8 cellular contexts compared by ENCODE assay signal in genomic region chr10:110802551-110803238, GRCh38.
DNase-seq lines count a peak whose midpoint lies in the region; ATAC-seq and TF ChIP-seq lines count a peak whose summit lies in the region.

No MANE protein-coding gene starts in this region.

- H3K9me3 ChIP-seq in Loucy (ENCODE audit: insufficient read depth, low read depth, low read length) = no peaks in the 10 kb centered on the region
- no peaks in the 10 kb centered on the region for H3K9me3 ChIP-seq in liver (ENCODE audit: control insufficient read depth in 4 of 4, low read length in 3 of 4)
- no peaks in the 10 kb centered on the region for H3K9me3 ChIP-seq in thoracic aorta

- H3K27me3 ChIP-seq in Loucy (ENCODE audit: insufficient read depth, low read length, poor library complexity, severe bottlenecking) (no peaks in the 10 kb centered on the region), liver (ENCODE audit: control insufficient read depth in 4 of 4, insufficient read depth in 4 of 4, low read length in 3 of 4) (no peaks in the 10 kb centered on the region), thoracic aorta (replicated peaks; ENCODE audit: insufficient read depth) (no peaks in the 10 kb centered on the region)

- no peaks in the 10 kb centered on the region for H3K36me3 ChIP-seq in Loucy (ENCODE audit: insufficient read depth, low read length)
- H3K36me3 ChIP-seq in liver (ENCODE audit: control insufficient read depth in 4 of 4, insufficient read depth in 3 of 4, low read depth in 1 of 4, low read length in 3 of 4) = no peaks in the 10 kb centered on the region
- H3K36me3 ChIP-seq in thoracic aorta = no peaks in the 10 kb centered on the region

- H3K4me1 ChIP-seq in Loucy (ENCODE audit: insufficient read depth, low read length, poor library complexity, severe bottlenecking) (peaks cover 12% of the 10 kb centered on the region), liver (ENCODE audit: control insufficient read depth in 4 of 4, insufficient read depth in 4 of 4, low read length in 3 of 4) (peaks cover 1 to 16% (median 8%) of the 10 kb centered on the region in 4 donors), thoracic aorta (ENCODE audit: control insufficient read depth in 1 of 2, low read depth in 2 of 2) (peaks cover 14 to 24% of the 10 kb centered on the region in 2 donors)

- TF ChIP-seq CTCF in Loucy (conservative IDR thresholded peaks at IDR 0.05; ENCODE audit: low read length) (no peak), choroid plexus epithelial cell (conservative IDR thresholded peaks at IDR 0.05; ENCODE audit: low read depth, low read length) (no peak), liver (IDR thresholded peaks at IDR 0.05; ENCODE audit: low read depth, low read length, missing input control) (no peak), thoracic aorta (IDR thresholded peaks at IDR 0.05) (no peak)

- peak overlapping the region; percentile 65; the same call in 1 of the 2 replicates for H2AFZ ChIP-seq in Loucy (ENCODE audit: low read length)

- H3F3A ChIP-seq in Loucy (ENCODE audit: low read depth) = no peaks in the 10 kb centered on the region

- H3K9me2 ChIP-seq in Loucy (replicated peaks; ENCODE audit: low read depth, low read length) = no peaks in the 10 kb centered on the region

- H3K4me3 ChIP-seq in Loucy (ENCODE audit: low read length, poor library complexity, severe bottlenecking) = no peak overlapping the region
- peak overlapping the region; percentile 6 for H3K4me3 ChIP-seq in choroid plexus epithelial cell (ENCODE audit: low read depth, low read length)
- no peak overlapping the region for H3K4me3 ChIP-seq in liver (ENCODE audit: low read depth in 1 of 3, low read length in 3 of 3)
- peak overlapping the region; percentile 36 for H3K4me3 ChIP-seq in thoracic aorta

- H3K9ac ChIP-seq in Loucy (ENCODE audit: low read depth, low read length, poor library complexity, severe bottlenecking) = no peak overlapping the region
- peak overlapping the region in 1 of 2 donors; percentile 81 for H3K9ac ChIP-seq in liver (ENCODE audit: low read depth in 1 of 2, low read length in 2 of 2)

- peak; percentile 21 for DNase-seq in GM04504 (ENCODE audit: low read depth)
- peak; percentile 95 for DNase-seq in choroid plexus epithelial cell (ENCODE audit: low read depth)
- peak; percentile 61 for DNase-seq in thoracic aorta (ENCODE audit: low spot score)
- DNase-seq in activated CD8-positive, alpha-beta memory T cell treated with anti-CD3 and anti-CD28 coated beads, Interleukin-2, amount 50 U/mL, for 4 hours = no peak

- 25% methylated on average over 7 of the region's 7 CpGs for WGBS in liver

- H3K27ac ChIP-seq in liver (ENCODE audit: low read depth in 1 of 2, low read length in 2 of 2) = peak overlapping the region; percentile 28 to 46
- peak overlapping the region; percentile 54 to 57 for H3K27ac ChIP-seq in thoracic aorta

- H3K4me2 ChIP-seq in Loucy (ENCODE audit: low read depth, low read length, poor library complexity, severe bottlenecking) = no peak overlapping the region

- ATAC-seq in GM21737 (IDR thresholded peaks at IDR 0.05; ENCODE audit: unreplicated experiment) (peak; percentile 68), SK-N-SH treated with all-trans-retinoic acid at 6 μM for 48 hours (peak; percentile 70), thoracic aorta (ENCODE audit: insufficient number of reproducible peaks, low FRiP score, low read depth) (peak; percentile 85)

- no peaks in the 10 kb centered on the region for H3K79me2 ChIP-seq in Loucy (ENCODE audit: insufficient read depth, low read length)

- TF ChIP-seq RAD21 in liver (IDR thresholded peaks at IDR 0.05) = peak; percentile 31 to 32

- no peaks in the 10 kb centered on the region for H4K20me1 ChIP-seq in Loucy (ENCODE audit: insufficient read depth, low read length, poor library complexity, severe bottlenecking)

TF ChIP-seq in SK-N-SH treated with all-trans-retinoic acid at 6 μM for 48 hours, 23 proteins besides CTCF, POLR2A, EP300 and RAD21 (continues in another document):
- TF ChIP-seq SNAI2 (CRISPR knock-in tag; IDR thresholded peaks at IDR 0.05) = no peak
- TF ChIP-seq ZC3H10 (CRISPR knock-in tag; IDR thresholded peaks at IDR 0.05) = no peak
- no peak for TF ChIP-seq ZFP3 (CRISPR knock-in tag; IDR thresholded peaks at IDR 0.05)
- no peak for TF ChIP-seq CSRNP3 (CRISPR knock-in tag; IDR thresholded peaks at IDR 0.05)
- no peak for TF ChIP-seq ZNF8 (CRISPR knock-in tag; IDR thresholded peaks at IDR 0.05)
- no peak for TF ChIP-seq ZNF565 (CRISPR knock-in tag; conservative IDR thresholded peaks at IDR 0.05; ENCODE audit: low read depth)
- TF ChIP-seq CSDC2 (CRISPR knock-in tag; IDR thresholded peaks at IDR 0.05) = no peak
- no peak for TF ChIP-seq PATZ1 (CRISPR knock-in tag; IDR thresholded peaks at IDR 0.05; ENCODE audit: borderline replicate concordance)
- no peak for TF ChIP-seq ARNTL (CRISPR knock-in tag; IDR thresholded peaks at IDR 0.05; ENCODE audit: borderline replicate concordance, low read depth)

TF ChIP-seq in liver, 16 proteins besides CTCF, POLR2A, EP300 and RAD21:
- TF ChIP-seq JUND (IDR thresholded peaks at IDR 0.05) (peak in 1 of 2 donors; percentile 58), REST (IDR thresholded peaks at IDR 0.05) (peak; percentile 20), EGR1 (IDR thresholded peaks at IDR 0.05; ENCODE audit: low read depth in 2 of 2) (no peak), HNF4A (conservative IDR thresholded peaks at IDR 0.05) (peak in 1 of 2 donors; percentile 25), YY1 (IDR thresholded peaks at IDR 0.05) (no peak), ATF3 (IDR thresholded peaks at IDR 0.05) (no peak), TAF1 (conservative IDR thresholded peaks at IDR 0.05) (no peak), FOXA2 (IDR thresholded peaks at IDR 0.05) (no peak)

Comparison
In these comparisons a context has a peak if more than half of its experiments do, and no peak if none do; other contexts are left out.
1. H3K4me3 ChIP-seq: peak in choroid plexus epithelial cell (single experiment) and thoracic aorta (single experiment); none in Loucy (single experiment) and liver (0 of 3).
2. Peak in every context shown above with its lines, with median percentiles within 50 percentile points of each other: ATAC-seq.